ENCODE assay signal across 36 cellular contexts in the genomic region with DNA sequence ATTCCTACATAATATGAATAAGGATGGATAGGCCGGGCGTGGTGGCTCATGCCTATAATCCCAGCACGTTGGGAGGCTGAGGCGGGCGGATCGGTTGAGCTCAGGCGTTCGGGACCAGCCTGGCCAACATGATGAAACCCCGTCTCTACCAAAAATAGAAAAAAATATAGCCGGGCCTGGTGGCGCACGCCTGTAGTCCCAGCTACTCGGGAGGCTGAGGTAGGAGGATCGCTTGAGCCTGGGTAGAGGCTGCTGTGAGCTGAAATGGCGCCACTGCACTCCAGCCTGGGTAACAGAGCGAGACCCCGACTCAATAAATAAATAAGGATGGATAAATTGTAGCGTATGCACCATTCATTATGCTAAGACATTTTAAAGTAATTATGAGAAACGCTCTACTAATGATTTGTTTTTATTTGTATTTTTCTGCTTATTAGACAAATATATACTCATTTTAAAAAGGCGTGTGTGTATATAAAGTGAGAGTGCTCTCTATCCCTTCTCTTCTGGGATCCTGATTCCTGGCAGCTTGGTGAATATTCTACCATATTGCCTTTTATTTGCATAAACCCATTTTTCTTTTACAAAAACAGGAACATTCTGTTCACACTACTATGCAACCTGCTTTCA. TPM values are rescaled to one million over a fixed set of nuclear protein-coding genes. Genes with fewer than 3 reads are reported as not detected.
DNase-seq lines count a peak whose midpoint lies in the region; ATAC-seq, FAIRE-seq and TF ChIP-seq lines count a peak whose summit lies in the region.
"Had no signal": no experiment of that assay in that cellular context is flagged by ENCODE, and none has a peak within 500 bp of the region (broad histone marks: within the 10 kb centered on the region; RNA-seq: fewer than 3 reads in every experiment).

No MANE protein-coding gene starts in this region.

- DNase-seq in HepG2 (ENCODE audit: low spot score): no peak
- no peak for DNase-seq in right lobe of liver
- peak; percentile 60 for DNase-seq in Karpas-422
- DNase-seq in central memory CD8-positive, alpha-beta T cell (ENCODE audit: low spot score in 2 of 2): no peak
- DNase-seq in type B pancreatic cell (ENCODE audit: extremely low spot score, unreplicated experiment): no peak
- no peak for DNase-seq in lower leg skin (ENCODE audit: low spot score in 2 of 2)
- DNase-seq: activated CD4-positive, alpha-beta T cell treated with anti-CD3 and anti-CD28 coated beads, Interleukin-2, amount 50 U/mL, for 1 hour; activated CD4-positive, CD25-positive, alpha-beta regulatory T cell; activated CD8-positive, alpha-beta memory T cell treated with anti-CD3 and anti-CD28 coated beads, Interleukin-2, amount 50 U/mL, for 48 hours; activated effector memory CD4-positive, alpha-beta T cell treated with Interleukin-2 at 50 U/mL for 16 hours; adrenal gland; C1 segment of cervical spinal cord; esophagus squamous epithelium; foreskin keratinocyte; GOT3; heart left ventricle; left ventricle myocardium superior; NCI-H1092; NCI-H1694 treated with DMSO at 0.1 percent for 48 hours; NCI-H2171; NCI-H510A treated with DMSO at 0.1 percent for 48 hours; ovary; retina; RPMI8226; stimulated activated naive CD8-positive, alpha-beta T cell treated with anti-CD3 and anti-CD28 coated beads, Interleukin-15, Interleukin-2, amounts not matched to agents 100 U/mL and 50 U/mL, for 24 hours; T-cell had no signal

- H3K4me2 ChIP-seq in HepG2 (ENCODE audit: low read depth, low read length): no peak overlapping the region
- H3K4me2 ChIP-seq in Karpas-422 (ENCODE audit: low read depth, low read length, poor library complexity, severe bottlenecking): no peak overlapping the region

- H3K9me3 ChIP-seq in HepG2 (ENCODE audit: low read length): no peaks in the 10 kb centered on the region
- no peaks in the 10 kb centered on the region for H3K9me3 ChIP-seq in right lobe of liver
- H3K9me3 ChIP-seq in Karpas-422 (ENCODE audit: low read length): no peaks in the 10 kb centered on the region
- H3K9me3 ChIP-seq: adrenal gland, esophagus squamous epithelium, heart left ventricle, ovary, SJSA1 had no signal

- TF ChIP-seq EP300 in HepG2 (IDR thresholded peaks at IDR 0.05; ENCODE audit: low read depth in 2 of 2, low read length in 2 of 2) (no peak), HepG2 (CRISPR knock-in tag; IDR thresholded peaks at IDR 0.05; ENCODE audit: borderline replicate concordance) (no peak)

- no peak overlapping the region for H2AFZ ChIP-seq in HepG2 (ENCODE audit: low read length)
- no peak overlapping the region for H2AFZ ChIP-seq in Karpas-422 (ENCODE audit: low read length)

- H3K9me2 ChIP-seq in Karpas-422 (replicated peaks; ENCODE audit: insufficient read depth, low read length): no peaks in the 10 kb centered on the region

- H3K9ac ChIP-seq in HepG2 (ENCODE audit: insufficient read depth, low read depth, low read length): no peak overlapping the region
- H3K9ac ChIP-seq in Karpas-422 (ENCODE audit: low read length): no peak overlapping the region

- H3K27me3 ChIP-seq in HepG2 (ENCODE audit: control insufficient read depth in 1 of 2, insufficient read depth in 2 of 2, low read length in 2 of 2): no peaks in the 10 kb centered on the region
- no peaks in the 10 kb centered on the region for H3K27me3 ChIP-seq in right lobe of liver
- H3K27me3 ChIP-seq in Karpas-422 (ENCODE audit: low read length): no peaks in the 10 kb centered on the region
- H3K27me3 ChIP-seq: adrenal gland, esophagus squamous epithelium, foreskin keratinocyte, heart left ventricle, ovary, SJSA1 had no signal

- H3K27me3 Mint-ChIP-seq in central memory CD8-positive, alpha-beta T cell: no peaks in the 10 kb centered on the region
- H3K27me3 Mint-ChIP-seq in stimulated activated memory B cell treated with anti-CD40 and anti-IgM and Interleukin-4, amounts not matched to agents 10 μg/mL and 1 μg/mL and 100 μg/mL, for 72 hours: no peaks in the 10 kb centered on the region
- no peaks in the 10 kb centered on the region for H3K27me3 Mint-ChIP-seq in type B pancreatic cell
- H3K27me3 Mint-ChIP-seq: IgD-negative memory B cell, T-cell had no signal

- in situ Hi-C loops in HepG2 (cut with HindIII; ENCODE audit: extremely low pct_ligation_motif_present, low pct_unique_long_range_greater_than_20kb): loop anchor here (5.0 kb wide), 1 partner anchor 279 kb away; no protein-coding TSS in a partner anchor

- no peaks in the 10 kb centered on the region for H3K9me3 Mint-ChIP-seq in central memory CD8-positive, alpha-beta T cell
- no peaks in the 10 kb centered on the region for H3K9me3 Mint-ChIP-seq in stimulated activated memory B cell treated with anti-CD40 and anti-IgM and Interleukin-4, amounts not matched to agents 10 μg/mL and 1 μg/mL and 100 μg/mL, for 72 hours
- no peaks in the 10 kb centered on the region for H3K9me3 Mint-ChIP-seq in type B pancreatic cell
- H3K9me3 Mint-ChIP-seq: IgD-negative memory B cell, mesothelial cell of epicardium, nephron, T-cell had no signal

- TF ChIP-seq POLR2A in HepG2 (IDR thresholded peaks at IDR 0.05; ENCODE audit: insufficient read depth in 1 of 2, low read depth in 2 of 2, low read length in 2 of 2): no peak
- TF ChIP-seq POLR2A in right lobe of liver (IDR thresholded peaks at IDR 0.05): no peak
- no peak for TF ChIP-seq POLR2A in lower leg skin (IDR thresholded peaks at IDR 0.05)
- TF ChIP-seq POLR2A in GM18505 (IDR thresholded peaks at IDR 0.05; ENCODE audit: borderline replicate concordance, extremely low read depth, insufficient read depth, insufficient read length): no peak

- H3K36me3 ChIP-seq in HepG2 (replicated peaks in 1 of 2; ENCODE audit: control insufficient read depth in 1 of 2, insufficient read depth in 2 of 2, low read length in 2 of 2) (peaks cover 31 to 66% of the 10 kb centered on the region in 2 experiments), right lobe of liver (peaks cover 0 to 62% (median 28%) of the 10 kb centered on the region in 4 donors), Karpas-422 (ENCODE audit: insufficient read depth, low read length) (peaks cover 21% of the 10 kb centered on the region; the same call in 1 of the 2 replicates)
- H3K36me3 ChIP-seq: ovary had no signal

- H3K27ac ChIP-seq in HepG2 (ENCODE audit: extremely low read length, insufficient read depth, low read length) (no peak overlapping the region), right lobe of liver (no peak overlapping the region), Karpas-422 (ENCODE audit: low read length) (no peak overlapping the region)
- H3K27ac ChIP-seq: adrenal gland, esophagus squamous epithelium, foreskin keratinocyte, heart left ventricle, ovary, SJSA1 had no signal

- no peak for FAIRE-seq in HepG2 (lab: Jason Lieb, UNC)
- FAIRE-seq: endometrium, GM19239, keratinocyte had no signal

- no peak overlapping the region for H3K4me3 Mint-ChIP-seq in central memory CD8-positive, alpha-beta T cell
- no peak overlapping the region for H3K4me3 Mint-ChIP-seq in stimulated activated memory B cell treated with anti-CD40 and anti-IgM and Interleukin-4, amounts not matched to agents 10 μg/mL and 1 μg/mL and 100 μg/mL, for 72 hours
- no peak overlapping the region for H3K4me3 Mint-ChIP-seq in type B pancreatic cell
- H3K4me3 Mint-ChIP-seq: IgD-negative memory B cell, mesothelial cell of epicardium, nephron, T-cell had no signal

- H3K4me1 ChIP-seq in HepG2 (ENCODE audit: insufficient read depth, low read length) (no peaks in the 10 kb centered on the region), right lobe of liver (no peaks in the 10 kb centered on the region), Karpas-422 (ENCODE audit: low read length) (peaks cover 3% of the 10 kb centered on the region)
- H3K4me1 ChIP-seq: adrenal gland, foreskin keratinocyte, heart left ventricle, SJSA1 had no signal

- intact Hi-C loops in HepG2 (cut with micrococcal nuclease; ENCODE audit: unreplicated experiment) (no loop called here), right lobe of liver (cut with DNase I) (no loop called here), lower leg skin (cut with DNase I; ENCODE audit: low total_unique reads) (no loop called here)

- CTCF ChIA-PET in HepG2 (lab: Yijun Ruan, JAX; ENCODE audit: low intra/inter-chr PET ratio, low total read pairs): no interaction called here

- no peak for TF ChIP-seq RAD21 in HepG2 (CRISPR knock-in tag; IDR thresholded peaks at IDR 0.05)

- POLR2A ChIA-PET in HepG2 (lab: Yijun Ruan, JAX): interaction anchor here (1.1 to 1.7 kb wide), 3 partner anchors 8 to 26 kb away, joined by 3 to 6 read pairs (median 3); a partner anchor contains a TSS

- no peak for TF ChIP-seq CTCF in HepG2 (CRISPR knock-in tag; IDR thresholded peaks at IDR 0.05)
- TF ChIP-seq CTCF in right lobe of liver (IDR thresholded peaks at IDR 0.05): no peak
- TF ChIP-seq CTCF in type B pancreatic cell (conservative IDR thresholded peaks at IDR 0.05): no peak
- TF ChIP-seq CTCF in lower leg skin (IDR thresholded peaks at IDR 0.05): no peak

- no TSS peak for BruUV-seq in HepG2 (replicated peaks; lab: Mats Ljungman, UMichigan)

- peaks cover 10% of the 10 kb centered on the region for H3K4me1 Mint-ChIP-seq in central memory CD8-positive, alpha-beta T cell
- peaks cover 11% of the 10 kb centered on the region for H3K4me1 Mint-ChIP-seq in stimulated activated memory B cell treated with anti-CD40 and anti-IgM and Interleukin-4, amounts not matched to agents 10 μg/mL and 1 μg/mL and 100 μg/mL, for 72 hours
- H3K4me1 Mint-ChIP-seq in type B pancreatic cell (ENCODE audit: unreplicated experiment): no peaks in the 10 kb centered on the region
- H3K4me1 Mint-ChIP-seq: nephron had no signal

- ATAC-seq in HepG2 (no peak), right lobe of liver (no peak), GM18505 (IDR thresholded peaks at IDR 0.05; ENCODE audit: unreplicated experiment) (no peak)
- ATAC-seq in central memory CD8-positive, alpha-beta T cell (replicated peaks; ENCODE audit: extremely low read depth, poor library complexity, severe bottlenecking): no peak
- no peak for ATAC-seq in stimulated activated memory B cell treated with anti-CD40 and anti-IgM and Interleukin-4, amounts not matched to agents 10 μg/mL and 1 μg/mL and 100 μg/mL, for 72 hours
- ATAC-seq: foreskin keratinocyte; heart left ventricle; left ventricle myocardium superior; stimulated activated naive CD8-positive, alpha-beta T cell treated with anti-CD3 and anti-CD28 coated beads, Interleukin-15, Interleukin-2, amounts not matched to agents 100 U/mL and 50 U/mL, for 24 hours; T-cell had no signal

- H3K27ac Mint-ChIP-seq in central memory CD8-positive, alpha-beta T cell (ENCODE audit: low read depth): peak overlapping the region; percentile 49
- peak overlapping the region; percentile 44 for H3K27ac Mint-ChIP-seq in stimulated activated memory B cell treated with anti-CD40 and anti-IgM and Interleukin-4, amounts not matched to agents 10 μg/mL and 1 μg/mL and 100 μg/mL, for 72 hours
- no peak overlapping the region for H3K27ac Mint-ChIP-seq in type B pancreatic cell
- H3K27ac Mint-ChIP-seq: IgD-negative memory B cell, nephron had no signal

- H4K20me1 ChIP-seq in HepG2 (ENCODE audit: insufficient read depth, low read length) (no peaks in the 10 kb centered on the region), Karpas-422 (ENCODE audit: insufficient read depth, low read depth, low read length) (peaks cover 5% of the 10 kb centered on the region)

- no peak overlapping the region for H3K4me3 ChIP-seq in HepG2 (replicated peaks in 1 of 3; ENCODE audit: insufficient read depth in 1 of 3, low read depth in 2 of 3, low read length in 3 of 3)
- H3K4me3 ChIP-seq in right lobe of liver: no peak overlapping the region
- H3K4me3 ChIP-seq in Karpas-422 (ENCODE audit: low read length): no peak overlapping the region
- H3K4me3 ChIP-seq in lower leg skin (ENCODE audit: low read depth, poor library complexity, severe bottlenecking): no peak overlapping the region
- H3K4me3 ChIP-seq: adrenal gland, esophagus squamous epithelium, heart left ventricle, ovary, SJSA1, skin epidermis had no signal

- 98% methylated on average over 20 of the region's 20 CpGs for WGBS in HepG2 (ENCODE audit: low lambda C conversion rate)
- 92% methylated on average over 17 of the region's 20 CpGs for WGBS in right lobe of liver (ENCODE audit: insufficient coverage, low coverage, low lambda C conversion rate, missing lambda C conversion rate)
- WGBS in lower leg skin, 2 donors: 96% methylated on average over 20 of the region's 20 CpGs

- peaks cover 50% of the 10 kb centered on the region for H3K36me3 Mint-ChIP-seq in central memory CD8-positive, alpha-beta T cell (ENCODE audit: insufficient read depth)
- peaks cover 52% of the 10 kb centered on the region for H3K36me3 Mint-ChIP-seq in stimulated activated memory B cell treated with anti-CD40 and anti-IgM and Interleukin-4, amounts not matched to agents 10 μg/mL and 1 μg/mL and 100 μg/mL, for 72 hours
- peaks cover 34% of the 10 kb centered on the region for H3K36me3 Mint-ChIP-seq in type B pancreatic cell
- H3K36me3 Mint-ChIP-seq: IgD-negative memory B cell had no signal

- H3K79me2 ChIP-seq in HepG2 (ENCODE audit: insufficient read depth, low read length) (no peaks in the 10 kb centered on the region), Karpas-422 (ENCODE audit: low read length) (no peaks in the 10 kb centered on the region)

RNA-seq across cellular contexts. Expression of a gene that starts 26.3 kb away (rescaled TPM):
- total RNA-seq in HepG2 (2016; rRNA removed; fragmentation: Illumina TruSeq; extraction: Trizol) (76.9 and 92.4 TPM in 2 replicates), right lobe of liver (10 to 100 TPM; 14.0 to 30.0 (median 18.1) TPM), type B pancreatic cell (ENCODE audit: low replicate concordance) (41.4 and 52.7 TPM in 2 replicates), lower leg skin (10 to 100 TPM; 35.6 to 50.0 (median 38.4) TPM)
- 16.1 and 17.3 TPM in 2 replicates for total RNA-seq in HepG2 (2016; cell fraction: cytosol; rRNA removed; fragmentation: Illumina TruSeq; extraction: Trizol; ENCODE audit: low read depth)
- total RNA-seq in HepG2 (2016; cell fraction: insoluble cytoplasmic fraction; rRNA removed; fragmentation: Illumina TruSeq; extraction: Trizol): 76.3 and 93.5 TPM in 2 replicates
- total RNA-seq in HepG2 (2016; cell fraction: membrane; rRNA removed; fragmentation: Illumina TruSeq; extraction: Trizol): 22.7 and 23.6 TPM in 2 replicates
- total RNA-seq in HepG2 (2016; cell fraction: nucleus; rRNA removed; fragmentation: Illumina TruSeq; extraction: Trizol): 54.0 and 63.3 TPM in 2 replicates
- polyA plus RNA-seq in HepG2 (2011; rRNA removed): 41.4 and 43.9 TPM in 2 replicates
- polyA plus RNA-seq in HepG2 (2011; cell fraction: cytosol; rRNA removed): 42.7 and 50.0 TPM in 2 replicates
- 26.1 and 32.0 TPM in 2 replicates for polyA plus RNA-seq in HepG2 (2011; cell fraction: nucleus; rRNA removed)
- 34.4 and 41.8 TPM in 2 replicates for polyA plus RNA-seq in HepG2 (2012)
- 4.2 and 4.8 TPM in 2 replicates for polyA plus RNA-seq in HepG2 (2016; cell fraction: cytosol; fragmentation: Illumina TruSeq; extraction: Trizol; ENCODE audit: low read depth)
- polyA plus RNA-seq in HepG2 (2016; cell fraction: insoluble cytoplasmic fraction; fragmentation: Illumina TruSeq; extraction: Trizol; ENCODE audit: low read depth): 86.5 and 94.7 TPM in 2 replicates
- 10.6 and 11.5 TPM in 2 replicates for polyA plus RNA-seq in HepG2 (2016; cell fraction: membrane; fragmentation: Illumina TruSeq; extraction: Trizol; ENCODE audit: low read depth)
- 62.8 and 66.6 TPM in 2 replicates for polyA plus RNA-seq in HepG2 (2016; cell fraction: nucleus; fragmentation: Illumina TruSeq; extraction: Trizol; ENCODE audit: insufficient read depth, low read depth)
- 57.7 and 87.7 TPM in 2 replicates for polyA minus RNA-seq in HepG2 (2011; rRNA and poly(A)+ RNA removed; ENCODE audit: low replicate concordance)
- 42.7 and 56.5 TPM in 2 replicates for polyA minus RNA-seq in HepG2 (2011; cell fraction: cytosol; rRNA and poly(A)+ RNA removed)
- 57.8 and 68.4 TPM in 2 replicates for polyA minus RNA-seq in HepG2 (2011; cell fraction: nucleus; rRNA and poly(A)+ RNA removed)
- total RNA-seq in Karpas-422 (2014; rRNA removed; shearing (Covaris generic); ENCODE audit: low replicate concordance): 20.5 and 29.2 TPM in 2 replicates
